1 cellular context compared by ENCODE assay signal in the genomic region with DNA sequence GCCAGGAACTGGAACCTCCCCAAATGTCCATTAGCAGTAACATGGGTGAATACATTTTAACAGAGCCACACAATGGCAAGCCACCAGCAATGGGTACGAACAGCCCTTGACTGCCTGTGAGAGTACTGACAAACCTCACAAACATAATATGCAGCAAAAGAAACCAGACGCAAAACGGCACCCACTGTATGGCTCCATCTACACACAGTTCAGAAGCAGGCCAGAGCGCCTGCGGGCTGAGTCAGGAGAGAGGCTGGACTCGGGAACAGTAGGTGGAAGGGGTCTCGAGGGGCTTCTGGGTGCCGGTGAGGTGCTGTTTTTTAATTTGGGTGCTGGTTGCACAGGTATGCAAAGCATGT.
TF ChIP-seq lines count a peak whose summit lies in the region.

No MANE protein-coding gene starts in this region.

TF ChIP-seq in HepG2, 621 proteins besides CTCF, POLR2A, EP300 and RAD21 (continued from another document and continues in another):
- TF ChIP-seq ATF4 (CRISPR knock-in tag; IDR thresholded peaks at IDR 0.05) (0 out of 4 replicates have a peak, but pooled peaks of 1 of the 2 experiments have one; percentile 15), CHCHD3 (CRISPR knock-in tag; IDR thresholded peaks at IDR 0.05) (no peak), ZNF329 (CRISPR knock-in tag; IDR thresholded peaks at IDR 0.05; ENCODE audit: low read depth) (peak; percentile 21; the same call in 1 of the 2 replicates), TOE1 (CRISPR knock-in tag; IDR thresholded peaks at IDR 0.05) (no peak), RBM22 (optimal IDR thresholded peaks at IDR 0.05; ENCODE audit: low read length) (peak; percentile 69), NFKB2 (CRISPR knock-in tag; IDR thresholded peaks at IDR 0.05; ENCODE audit: borderline replicate concordance) (no peak), DNMT3B (CRISPR knock-in tag; conservative IDR thresholded peaks at IDR 0.05) (peak; percentile 52; the same call in 1 of the 2 replicates), HOXA9 (CRISPR knock-in tag; IDR thresholded peaks at IDR 0.05; ENCODE audit: borderline replicate concordance) (no peak), ZNF331 (CRISPR knock-in tag; IDR thresholded peaks at IDR 0.05) (no peak), POLR2G (IDR thresholded peaks at IDR 0.05; ENCODE audit: low read depth, low read length) (peak; percentile 31), ELF3 (CRISPR knock-in tag; IDR thresholded peaks at IDR 0.05) (no peak), ZC3H4 (CRISPR knock-in tag; IDR thresholded peaks at IDR 0.05; ENCODE audit: borderline replicate concordance) (peak; percentile 99), ZNF597 (CRISPR knock-in tag; IDR thresholded peaks at IDR 0.05) (no peak), ZBTB39 (CRISPR knock-in tag; IDR thresholded peaks at IDR 0.05) (peak; percentile 65; the same call in 1 of the 2 replicates), RFXAP (CRISPR knock-in tag; IDR thresholded peaks at IDR 0.05; ENCODE audit: borderline replicate concordance) (no peak), POLR2AphosphoS5 (IDR thresholded peaks at IDR 0.05; ENCODE audit: low read depth, low read length) (peak; percentile 71), HNRNPH1 (optimal IDR thresholded peaks at IDR 0.05; ENCODE audit: low read depth, low read length) (peak; percentile 5), FOXC1 (CRISPR knock-in tag; IDR thresholded peaks at IDR 0.05; ENCODE audit: borderline replicate concordance) (no peak), ZNF772 (CRISPR knock-in tag; IDR thresholded peaks at IDR 0.05) (peak; percentile 66; the same call in 1 of the 2 replicates), ZNF878 (CRISPR knock-in tag; IDR thresholded peaks at IDR 0.05) (no peak), ZNF501 (CRISPR knock-in tag; IDR thresholded peaks at IDR 0.05) (0 out of 2 replicates have a peak, but pooled peaks have one; percentile 4), ZNF468 (CRISPR knock-in tag; IDR thresholded peaks at IDR 0.05) (peak; percentile 9; the same call in 1 of the 2 replicates), ZNF629 (CRISPR knock-in tag; conservative IDR thresholded peaks at IDR 0.05) (peak; percentile 66; the same call in 1 of the 2 replicates)
- TF ChIP-seq, protein P1, sequence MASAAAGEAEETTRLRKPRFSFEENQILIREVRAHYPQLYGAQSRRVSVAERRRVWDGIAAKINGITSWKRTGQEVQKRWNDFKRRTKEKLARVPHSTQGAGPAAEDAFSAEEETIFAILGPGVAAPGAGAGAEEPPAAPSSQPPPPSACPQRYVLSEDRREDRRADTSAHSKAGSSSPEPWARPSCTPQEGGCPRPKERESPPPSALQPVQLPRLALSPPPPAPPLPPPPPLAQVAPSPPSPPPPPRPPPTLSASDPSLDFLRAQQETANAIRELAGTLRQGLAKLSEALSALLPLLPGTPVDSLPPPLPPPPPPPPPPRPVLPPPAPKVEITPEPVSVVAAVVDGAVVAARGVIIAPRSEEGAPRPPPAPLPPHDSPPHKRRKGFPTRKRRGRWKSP (CRISPR knock-in tag; IDR thresholded peaks at IDR 0.05): peak; percentile 11; the same call in 1 of the 2 replicates
- TF ChIP-seq, protein P2, sequence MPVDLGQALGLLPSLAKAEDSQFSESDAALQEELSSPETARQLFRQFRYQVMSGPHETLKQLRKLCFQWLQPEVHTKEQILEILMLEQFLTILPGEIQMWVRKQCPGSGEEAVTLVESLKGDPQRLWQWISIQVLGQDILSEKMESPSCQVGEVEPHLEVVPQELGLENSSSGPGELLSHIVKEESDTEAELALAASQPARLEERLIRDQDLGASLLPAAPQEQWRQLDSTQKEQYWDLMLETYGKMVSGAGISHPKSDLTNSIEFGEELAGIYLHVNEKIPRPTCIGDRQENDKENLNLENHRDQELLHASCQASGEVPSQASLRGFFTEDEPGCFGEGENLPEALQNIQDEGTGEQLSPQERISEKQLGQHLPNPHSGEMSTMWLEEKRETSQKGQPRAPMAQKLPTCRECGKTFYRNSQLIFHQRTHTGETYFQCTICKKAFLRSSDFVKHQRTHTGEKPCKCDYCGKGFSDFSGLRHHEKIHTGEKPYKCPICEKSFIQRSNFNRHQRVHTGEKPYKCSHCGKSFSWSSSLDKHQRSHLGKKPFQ (CRISPR knock-in tag; IDR thresholded peaks at IDR 0.05; ENCODE audit: insufficient replicate concordance): peak; percentile 31
- TF ChIP-seq, protein P3, sequence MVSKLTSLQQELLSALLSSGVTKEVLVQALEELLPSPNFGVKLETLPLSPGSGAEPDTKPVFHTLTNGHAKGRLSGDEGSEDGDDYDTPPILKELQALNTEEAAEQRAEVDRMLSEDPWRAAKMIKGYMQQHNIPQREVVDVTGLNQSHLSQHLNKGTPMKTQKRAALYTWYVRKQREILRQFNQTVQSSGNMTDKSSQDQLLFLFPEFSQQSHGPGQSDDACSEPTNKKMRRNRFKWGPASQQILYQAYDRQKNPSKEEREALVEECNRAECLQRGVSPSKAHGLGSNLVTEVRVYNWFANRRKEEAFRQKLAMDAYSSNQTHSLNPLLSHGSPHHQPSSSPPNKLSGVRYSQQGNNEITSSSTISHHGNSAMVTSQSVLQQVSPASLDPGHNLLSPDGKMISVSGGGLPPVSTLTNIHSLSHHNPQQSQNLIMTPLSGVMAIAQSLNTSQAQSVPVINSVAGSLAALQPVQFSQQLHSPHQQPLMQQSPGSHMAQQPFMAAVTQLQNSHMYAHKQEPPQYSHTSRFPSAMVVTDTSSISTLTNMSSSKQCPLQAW (CRISPR knock-in tag; IDR thresholded peaks at IDR 0.05): 0 out of 2 replicates have a peak, but pooled peaks have one; percentile 10
- TF ChIP-seq, protein P4, sequence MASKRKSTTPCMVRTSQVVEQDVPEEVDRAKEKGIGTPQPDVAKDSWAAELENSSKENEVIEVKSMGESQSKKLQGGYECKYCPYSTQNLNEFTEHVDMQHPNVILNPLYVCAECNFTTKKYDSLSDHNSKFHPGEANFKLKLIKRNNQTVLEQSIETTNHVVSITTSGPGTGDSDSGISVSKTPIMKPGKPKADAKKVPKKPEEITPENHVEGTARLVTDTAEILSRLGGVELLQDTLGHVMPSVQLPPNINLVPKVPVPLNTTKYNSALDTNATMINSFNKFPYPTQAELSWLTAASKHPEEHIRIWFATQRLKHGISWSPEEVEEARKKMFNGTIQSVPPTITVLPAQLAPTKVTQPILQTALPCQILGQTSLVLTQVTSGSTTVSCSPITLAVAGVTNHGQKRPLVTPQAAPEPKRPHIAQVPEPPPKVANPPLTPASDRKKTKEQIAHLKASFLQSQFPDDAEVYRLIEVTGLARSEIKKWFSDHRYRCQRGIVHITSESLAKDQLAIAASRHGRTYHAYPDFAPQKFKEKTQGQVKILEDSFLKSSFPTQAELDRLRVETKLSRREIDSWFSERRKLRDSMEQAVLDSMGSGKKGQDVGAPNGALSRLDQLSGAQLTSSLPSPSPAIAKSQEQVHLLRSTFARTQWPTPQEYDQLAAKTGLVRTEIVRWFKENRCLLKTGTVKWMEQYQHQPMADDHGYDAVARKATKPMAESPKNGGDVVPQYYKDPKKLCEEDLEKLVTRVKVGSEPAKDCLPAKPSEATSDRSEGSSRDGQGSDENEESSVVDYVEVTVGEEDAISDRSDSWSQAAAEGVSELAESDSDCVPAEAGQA (IDR thresholded peaks at IDR 0.05; ENCODE audit: low read depth): no peak
- TF ChIP-seq, protein P4 (CRISPR knock-in tag; IDR thresholded peaks at IDR 0.05; ENCODE audit: borderline replicate concordance): 0 out of 2 replicates have a peak, but pooled peaks have one; percentile 16
- TF ChIP-seq, protein P5, sequence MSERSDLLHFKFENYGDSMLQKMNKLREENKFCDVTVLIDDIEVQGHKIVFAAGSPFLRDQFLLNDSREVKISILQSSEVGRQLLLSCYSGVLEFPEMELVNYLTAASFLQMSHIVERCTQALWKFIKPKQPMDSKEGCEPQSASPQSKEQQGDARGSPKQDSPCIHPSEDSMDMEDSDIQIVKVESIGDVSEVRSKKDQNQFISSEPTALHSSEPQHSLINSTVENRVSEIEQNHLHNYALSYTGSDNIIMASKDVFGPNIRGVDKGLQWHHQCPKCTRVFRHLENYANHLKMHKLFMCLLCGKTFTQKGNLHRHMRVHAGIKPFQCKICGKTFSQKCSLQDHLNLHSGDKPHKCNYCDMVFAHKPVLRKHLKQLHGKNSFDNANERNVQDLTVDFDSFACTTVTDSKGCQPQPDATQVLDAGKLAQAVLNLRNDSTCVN (CRISPR knock-in tag; IDR thresholded peaks at IDR 0.05; ENCODE audit: borderline replicate concordance): no peak
- TF ChIP-seq, protein P6, sequence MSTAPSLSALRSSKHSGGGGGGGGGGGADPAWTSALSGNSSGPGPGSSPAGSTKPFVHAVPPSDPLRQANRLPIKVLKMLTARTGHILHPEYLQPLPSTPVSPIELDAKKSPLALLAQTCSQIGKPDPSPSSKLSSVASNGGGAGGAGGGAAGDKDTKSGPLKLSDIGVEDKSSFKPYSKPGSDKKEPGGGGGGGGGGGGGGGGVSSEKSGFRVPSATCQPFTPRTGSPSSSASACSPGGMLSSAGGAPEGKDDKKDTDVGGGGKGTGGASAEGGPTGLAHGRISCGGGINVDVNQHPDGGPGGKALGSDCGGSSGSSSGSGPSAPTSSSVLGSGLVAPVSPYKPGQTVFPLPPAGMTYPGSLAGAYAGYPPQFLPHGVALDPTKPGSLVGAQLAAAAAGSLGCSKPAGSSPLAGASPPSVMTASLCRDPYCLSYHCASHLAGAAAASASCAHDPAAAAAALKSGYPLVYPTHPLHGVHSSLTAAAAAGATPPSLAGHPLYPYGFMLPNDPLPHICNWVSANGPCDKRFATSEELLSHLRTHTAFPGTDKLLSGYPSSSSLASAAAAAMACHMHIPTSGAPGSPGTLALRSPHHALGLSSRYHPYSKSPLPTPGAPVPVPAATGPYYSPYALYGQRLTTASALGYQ (CRISPR knock-in tag; IDR thresholded peaks at IDR 0.05): no peak
- TF ChIP-seq, protein P7, sequence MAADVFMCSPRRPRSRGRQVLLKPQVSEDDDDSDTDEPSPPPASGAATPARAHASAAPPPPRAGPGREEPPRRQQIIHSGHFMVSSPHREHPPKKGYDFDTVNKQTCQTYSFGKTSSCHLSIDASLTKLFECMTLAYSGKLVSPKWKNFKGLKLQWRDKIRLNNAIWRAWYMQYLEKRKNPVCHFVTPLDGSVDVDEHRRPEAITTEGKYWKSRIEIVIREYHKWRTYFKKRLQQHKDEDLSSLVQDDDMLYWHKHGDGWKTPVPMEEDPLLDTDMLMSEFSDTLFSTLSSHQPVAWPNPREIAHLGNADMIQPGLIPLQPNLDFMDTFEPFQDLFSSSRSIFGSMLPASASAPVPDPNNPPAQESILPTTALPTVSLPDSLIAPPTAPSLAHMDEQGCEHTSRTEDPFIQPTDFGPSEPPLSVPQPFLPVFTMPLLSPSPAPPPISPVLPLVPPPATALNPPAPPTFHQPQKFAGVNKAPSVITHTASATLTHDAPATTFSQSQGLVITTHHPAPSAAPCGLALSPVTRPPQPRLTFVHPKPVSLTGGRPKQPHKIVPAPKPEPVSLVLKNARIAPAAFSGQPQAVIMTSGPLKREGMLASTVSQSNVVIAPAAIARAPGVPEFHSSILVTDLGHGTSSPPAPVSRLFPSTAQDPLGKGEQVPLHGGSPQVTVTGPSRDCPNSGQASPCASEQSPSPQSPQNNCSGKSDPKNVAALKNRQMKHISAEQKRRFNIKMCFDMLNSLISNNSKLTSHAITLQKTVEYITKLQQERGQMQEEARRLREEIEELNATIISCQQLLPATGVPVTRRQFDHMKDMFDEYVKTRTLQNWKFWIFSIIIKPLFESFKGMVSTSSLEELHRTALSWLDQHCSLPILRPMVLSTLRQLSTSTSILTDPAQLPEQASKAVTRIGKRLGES (CRISPR knock-in tag; IDR thresholded peaks at IDR 0.05; ENCODE audit: borderline replicate concordance): no peak
